35 cellular contexts compared by ENCODE assay signal in genomic region chr4:126906466-126906865, GRCh38.
"Had no signal": no experiment of that assay in that cellular context is flagged by ENCODE, and none has a peak within 500 bp of the region (broad histone marks: within the 10 kb centered on the region; RNA-seq: fewer than 3 reads in every experiment).

No MANE protein-coding gene starts in this region.

- FAIRE-seq: endothelial cell of umbilical vein had no signal

- H3K27ac ChIP-seq: ascending aorta, cardiac muscle cell, colonic mucosa, gastroesophageal sphincter, left ventricle myocardium inferior, right atrium auricular region, stomach, thyroid gland, upper lobe of right lung had no signal

- DNase-seq: activated CD4-positive, alpha-beta memory T cell treated with anti-CD3 and anti-CD28 coated beads, Interleukin-2, amount 10 ng/mL, durations not matched to agents 7 days and 5 days; activated CD4-positive, alpha-beta T cell treated with anti-CD3 and anti-CD28 coated beads for 1 hour; activated CD4-positive, alpha-beta T cell treated with anti-CD3 and anti-CD28 coated beads, Interleukin-2, amount 10 ng/mL, durations not matched to agents 7 days and 5 days; activated CD8-positive, alpha-beta memory T cell treated with anti-CD3 and anti-CD28 coated beads, Interleukin-2, amount 50 U/mL, for 48 hours; activated gamma-delta T cell; activated naive CD4-positive, alpha-beta T cell treated with anti-CD3 and anti-CD28 coated beads, Interleukin-2, amount 10 ng/mL, durations not matched to agents 7 days and 5 days; activated naive CD8-positive, alpha-beta T cell treated with anti-CD3 and anti-CD28 coated beads, Interleukin-2, amount 10 ng/mL, durations not matched to agents 7 days and 5 days; activated T-cell treated with anti-CD3 and anti-CD28 coated beads, Interleukin-2, amount 50 U/mL, for 24 hours; cerebellar nuclear complex; colonic mucosa; effector memory CD4-positive, alpha-beta T cell; head of caudate nucleus; hippocampal formation; islet precursor cell; left ventricle myocardium inferior; naive thymus-derived CD4-positive, alpha-beta T cell; occipital lobe; stimulated activated CD4-positive, alpha-beta T cell treated with anti-CD3 and anti-CD28 coated beads, Interleukin-1b, Interleukin-23, amount 100 ng/mL, for 48 hours; stimulated activated CD4-positive, alpha-beta T cell treated with anti-CD3 and anti-CD28 coated beads, Interleukin-4, amount 100 ng/mL, for 4 hours; stimulated activated CD8-positive, alpha-beta memory T cell treated with anti-CD3 and anti-CD28 coated beads, Interleukin-4, amount 100 ng/mL, for 48 hours; stimulated activated naive B cell treated with anti-CD40 and anti-IgM and Interleukin-4, amounts not matched to agents 10 μg/mL and 1 μg/mL and 100 μg/mL, for 72 hours; stomach; T-helper 17 cell; T1000; thyroid gland; upper lobe of right lung had no signal

- H3K36me3 ChIP-seq: ascending aorta, cardiac muscle cell, colonic mucosa, gastroesophageal sphincter, left ventricle myocardium inferior, right atrium auricular region, stomach, thyroid gland, upper lobe of right lung had no signal

- H3K4me1 ChIP-seq: colonic mucosa, gastroesophageal sphincter, left ventricle myocardium inferior, right atrium auricular region, stomach, thyroid gland, upper lobe of right lung had no signal

- H3K9me3 ChIP-seq: ascending aorta, colonic mucosa, gastroesophageal sphincter, left ventricle myocardium inferior, right atrium auricular region, stomach, thyroid gland, upper lobe of right lung had no signal

- H3K4me3 ChIP-seq: ascending aorta, cardiac muscle cell, colonic mucosa, gastroesophageal sphincter, left ventricle myocardium inferior, lung, right atrium auricular region, smooth muscle cell, stomach, thyroid gland, upper lobe of right lung had no signal

- H3K27me3 ChIP-seq: ascending aorta, cardiac muscle cell, colonic mucosa, gastroesophageal sphincter, right atrium auricular region, stomach, thyroid gland, upper lobe of right lung had no signal

- H3K4me1 Mint-ChIP-seq: activated CD4-positive, alpha-beta memory T cell treated with anti-CD3 and anti-CD28 coated beads, Interleukin-2, amount 10 ng/mL, durations not matched to agents 7 days and 5 days; activated CD4-positive, alpha-beta T cell treated with anti-CD3 and anti-CD28 coated beads, Interleukin-2, amount 10 ng/mL, durations not matched to agents 7 days and 5 days; activated naive CD4-positive, alpha-beta T cell treated with anti-CD3 and anti-CD28 coated beads, Interleukin-2, amount 10 ng/mL, durations not matched to agents 7 days and 5 days; activated naive CD8-positive, alpha-beta T cell treated with anti-CD3 and anti-CD28 coated beads, Interleukin-2, amount 10 ng/mL, durations not matched to agents 7 days and 5 days; mesothelial cell of epicardium; naive thymus-derived CD4-positive, alpha-beta T cell; stimulated activated naive B cell treated with anti-CD40 and anti-IgM and Interleukin-4, amounts not matched to agents 10 μg/mL and 1 μg/mL and 100 μg/mL, for 72 hours; T-helper 17 cell had no signal

- H3K36me3 Mint-ChIP-seq: activated naive CD4-positive, alpha-beta T cell treated with anti-CD3 and anti-CD28 coated beads, Interleukin-2, amount 10 ng/mL, durations not matched to agents 7 days and 5 days; activated naive CD8-positive, alpha-beta T cell treated with anti-CD3 and anti-CD28 coated beads, Interleukin-2, amount 10 ng/mL, durations not matched to agents 7 days and 5 days; brain; mesothelial cell of epicardium; naive thymus-derived CD4-positive, alpha-beta T cell; stimulated activated naive B cell treated with anti-CD40 and anti-IgM and Interleukin-4, amounts not matched to agents 10 μg/mL and 1 μg/mL and 100 μg/mL, for 72 hours had no signal

- ATAC-seq: gastroesophageal sphincter; naive thymus-derived CD4-positive, alpha-beta T cell; stimulated activated naive B cell treated with anti-CD40 and anti-IgM and Interleukin-4, amounts not matched to agents 10 μg/mL and 1 μg/mL and 100 μg/mL, for 72 hours; T-helper 17 cell; upper lobe of right lung had no signal

- H3K4me3 Mint-ChIP-seq: activated CD4-positive, alpha-beta memory T cell treated with anti-CD3 and anti-CD28 coated beads, Interleukin-2, amount 10 ng/mL, durations not matched to agents 7 days and 5 days; activated CD4-positive, alpha-beta T cell treated with anti-CD3 and anti-CD28 coated beads, Interleukin-2, amount 10 ng/mL, durations not matched to agents 7 days and 5 days; activated naive CD4-positive, alpha-beta T cell treated with anti-CD3 and anti-CD28 coated beads, Interleukin-2, amount 10 ng/mL, durations not matched to agents 7 days and 5 days; activated naive CD8-positive, alpha-beta T cell treated with anti-CD3 and anti-CD28 coated beads, Interleukin-2, amount 10 ng/mL, durations not matched to agents 7 days and 5 days; activated T-cell treated with anti-CD3 and anti-CD28 coated beads, Interleukin-2, amount 50 U/mL, for 24 hours; brain; mesothelial cell of epicardium; naive thymus-derived CD4-positive, alpha-beta T cell; stimulated activated naive B cell treated with anti-CD40 and anti-IgM and Interleukin-4, amounts not matched to agents 10 μg/mL and 1 μg/mL and 100 μg/mL, for 72 hours; T-helper 17 cell had no signal

- H3K4me2 ChIP-seq: smooth muscle cell had no signal

- H3K27ac Mint-ChIP-seq: activated CD4-positive, alpha-beta memory T cell treated with anti-CD3 and anti-CD28 coated beads, Interleukin-2, amount 10 ng/mL, durations not matched to agents 7 days and 5 days; activated CD4-positive, alpha-beta T cell treated with anti-CD3 and anti-CD28 coated beads, Interleukin-2, amount 10 ng/mL, durations not matched to agents 7 days and 5 days; activated naive CD4-positive, alpha-beta T cell treated with anti-CD3 and anti-CD28 coated beads, Interleukin-2, amount 10 ng/mL, durations not matched to agents 7 days and 5 days; activated naive CD8-positive, alpha-beta T cell treated with anti-CD3 and anti-CD28 coated beads, Interleukin-2, amount 10 ng/mL, durations not matched to agents 7 days and 5 days; activated T-cell treated with anti-CD3 and anti-CD28 coated beads, Interleukin-2, amount 50 U/mL, for 24 hours; brain; mesothelial cell of epicardium; naive thymus-derived CD4-positive, alpha-beta T cell; stimulated activated naive B cell treated with anti-CD40 and anti-IgM and Interleukin-4, amounts not matched to agents 10 μg/mL and 1 μg/mL and 100 μg/mL, for 72 hours; T-helper 17 cell had no signal

- H3K27me3 Mint-ChIP-seq: activated CD4-positive, alpha-beta memory T cell treated with anti-CD3 and anti-CD28 coated beads, Interleukin-2, amount 10 ng/mL, durations not matched to agents 7 days and 5 days; activated CD4-positive, alpha-beta T cell treated with anti-CD3 and anti-CD28 coated beads, Interleukin-2, amount 10 ng/mL, durations not matched to agents 7 days and 5 days; activated naive CD4-positive, alpha-beta T cell treated with anti-CD3 and anti-CD28 coated beads, Interleukin-2, amount 10 ng/mL, durations not matched to agents 7 days and 5 days; activated naive CD8-positive, alpha-beta T cell treated with anti-CD3 and anti-CD28 coated beads, Interleukin-2, amount 10 ng/mL, durations not matched to agents 7 days and 5 days; activated T-cell treated with anti-CD3 and anti-CD28 coated beads, Interleukin-2, amount 50 U/mL, for 24 hours; brain; naive thymus-derived CD4-positive, alpha-beta T cell; stimulated activated naive B cell treated with anti-CD40 and anti-IgM and Interleukin-4, amounts not matched to agents 10 μg/mL and 1 μg/mL and 100 μg/mL, for 72 hours; T-helper 17 cell had no signal
